9 cellular contexts compared by ENCODE assay signal in genomic region chr4:4384837-4385236, GRCh38. TPM values are rescaled to one million over a fixed set of nuclear protein-coding genes. Genes with fewer than 3 reads are reported as not detected.
A peak's percentile ranks its signal among the peaks of the same experiment; 100 is the strongest.
DNase-seq lines count a peak whose midpoint lies in the region; ATAC-seq and TF ChIP-seq lines count a peak whose summit lies in the region.
"Had no signal": no experiment of that assay in that cellular context is flagged by ENCODE, and none has a peak within 500 bp of the region (broad histone marks: within the 10 kb centered on the region; RNA-seq: fewer than 3 reads in every experiment).

No MANE protein-coding gene starts in this region.

- intact Hi-C loops in vagina (cut with DNase I): no loop called here

- TF ChIP-seq POLR2A in vagina (IDR thresholded peaks at IDR 0.05): no peak

- ATAC-seq in activated T-cell treated with anti-CD3 and anti-CD28 coated beads, Interleukin-2, amount 50 U/mL, for 4 hours: no peak

- no peaks in the 10 kb centered on the region for H3K9me3 ChIP-seq in vagina

- peaks cover 12% of the 10 kb centered on the region for H3K4me1 Mint-ChIP-seq in activated T-cell treated with anti-CD3 and anti-CD28 coated beads, Interleukin-2, amount 50 U/mL, for 4 hours (ENCODE audit: low read depth)

- no peaks in the 10 kb centered on the region for H3K36me3 ChIP-seq in vagina

- no peak for TF ChIP-seq CTCF in vagina (IDR thresholded peaks at IDR 0.05)

- H3K4me3 Mint-ChIP-seq in activated T-cell treated with anti-CD3 and anti-CD28 coated beads, Interleukin-2, amount 50 U/mL, for 4 hours: peak overlapping the region; percentile 40

- H3K9me3 Mint-ChIP-seq in activated T-cell treated with anti-CD3 and anti-CD28 coated beads, Interleukin-2, amount 50 U/mL, for 4 hours: no peaks in the 10 kb centered on the region

- peaks cover 32% of the 10 kb centered on the region for H3K4me1 ChIP-seq in vagina

- no peak overlapping the region for H3K4me3 ChIP-seq in vagina

- H3K27me3 ChIP-seq in vagina: no peaks in the 10 kb centered on the region

- no peak overlapping the region for H3K27ac ChIP-seq in vagina
- H3K27ac ChIP-seq: dorsolateral prefrontal cortex had no signal

- peaks cover 28% of the 10 kb centered on the region for H3K27me3 Mint-ChIP-seq in activated T-cell treated with anti-CD3 and anti-CD28 coated beads, Interleukin-2, amount 50 U/mL, for 4 hours (ENCODE audit: low read depth)

- no peaks in the 10 kb centered on the region for H3K36me3 Mint-ChIP-seq in activated T-cell treated with anti-CD3 and anti-CD28 coated beads, Interleukin-2, amount 50 U/mL, for 4 hours (ENCODE audit: insufficient read depth)

- no peak for DNase-seq in activated T-cell treated with anti-CD3 and anti-CD28 coated beads, Interleukin-2, amount 50 U/mL, for 4 hours
- no peak for DNase-seq in activated T-cell treated with anti-CD3 and anti-CD28 coated beads, Interleukin-2, amount 50 U/mL, for 1 hour
- DNase-seq in NCI-H69 (lab: John Stamatoyannopoulos, UW) (peak; percentile 60), dermis blood vessel endothelial cell (peak; percentile 46), renal cortical epithelial cell (ENCODE audit: low read depth) (peak; percentile 18), NCI-H2029 (lab: John Stamatoyannopoulos, UW) (no peak), vagina (ENCODE audit: extremely low spot score in 2 of 2) (no peak), NCI-H1105 (lab: John Stamatoyannopoulos, UW) (no peak)

RNA-seq across cellular contexts. Expression of gene NSG1, which starts 2.1 kb away (rescaled TPM):
- 1 to 10 TPM; 1.2 to 3.5 (median 1.9) TPM for total RNA-seq in activated T-cell treated with anti-CD3 and anti-CD28 coated beads, Interleukin-2, amount 50 U/mL, for 4 hours
- not detected in 2 replicates for total RNA-seq in dermis blood vessel endothelial cell
- total RNA-seq in renal cortical epithelial cell: 0.69 and 1.0 TPM in 2 replicates
- total RNA-seq in vagina: 32.9 TPM

Comparison
In these comparisons a context has a peak if more than half of its experiments do, and no peak if none do; other contexts are left out.
1. DNase-seq: peak in NCI-H69 (single experiment), dermis blood vessel endothelial cell (single experiment) and renal cortical epithelial cell (single experiment); none in activated T-cell treated with anti-CD3 and anti-CD28 coated beads, Interleukin-2, amount 50 U/mL, for 4 hours (single experiment), activated T-cell treated with anti-CD3 and anti-CD28 coated beads, Interleukin-2, amount 50 U/mL, for 1 hour (single experiment), NCI-H2029 (single experiment), vagina (0 of 2) and NCI-H1105 (single experiment).